7 cellular contexts compared by ENCODE assay signal in the genomic region with DNA sequence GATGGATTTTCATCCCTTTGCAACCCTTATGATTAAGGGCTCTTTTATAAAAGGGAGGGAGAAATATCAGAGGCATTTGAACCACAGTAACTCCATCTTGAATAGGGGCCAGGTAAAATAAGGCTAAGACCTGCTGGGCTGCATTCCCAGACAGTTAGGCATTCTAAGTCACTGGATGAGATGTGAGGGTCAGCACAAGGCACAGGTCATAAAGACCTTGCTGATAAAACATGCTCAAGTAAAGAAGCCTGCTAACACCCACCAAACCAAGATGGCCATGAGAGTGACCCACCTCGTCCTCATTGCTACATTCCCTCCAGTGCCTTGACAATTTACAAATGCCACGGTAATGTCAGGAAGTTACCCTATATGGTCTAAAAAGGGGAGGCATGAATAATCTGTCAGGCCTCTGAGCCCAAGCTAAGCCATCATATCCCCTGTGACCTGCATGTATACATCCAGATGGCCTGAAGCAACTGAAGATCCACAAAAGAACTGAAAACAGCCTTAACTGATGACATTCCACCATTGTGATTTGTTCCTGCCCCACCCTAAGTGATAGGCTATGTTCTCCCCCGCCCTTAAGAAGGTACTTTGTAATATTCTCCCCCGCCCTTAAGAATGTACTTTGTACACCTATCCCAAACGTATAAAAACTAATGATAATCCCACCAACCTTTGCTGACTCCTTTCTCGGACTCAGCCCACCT. TPM values are rescaled to one million over a fixed set of nuclear protein-coding genes. Genes with fewer than 3 reads are reported as not detected.
DNase-seq lines count a peak whose midpoint lies in the region; ATAC-seq, FAIRE-seq and TF ChIP-seq lines count a peak whose summit lies in the region.
"Not testable (repeated sequence)": the region's sequence is repeated elsewhere in the genome, so short reads cannot be mapped to it uniquely, and the experiment has no call there.

No MANE protein-coding gene starts in this region.

- not testable (repeated sequence) for H3K9me3 Mint-ChIP-seq in astrocyte (ENCODE audit: unreplicated experiment)
- H3K9me3 Mint-ChIP-seq in stimulated activated effector memory CD8-positive, alpha-beta T cell treated with anti-CD3 and anti-CD28 coated beads, Interleukin-12 subunit alpha, Interleukin-12 subunit beta, amount 100 ng/mL, for 72 hours = peaks cover 11% of the 10 kb centered on the region

- not testable (repeated sequence) for H3K4me2 ChIP-seq in astrocyte (ENCODE audit: low read length); mammary epithelial cell (ENCODE audit: insufficient read depth, low read depth, low read length)
- H3K4me2 ChIP-seq in trophoblast cell (ENCODE audit: low read length) = peak overlapping the region; percentile 27

- not testable (repeated sequence) for H3K27ac Mint-ChIP-seq in astrocyte (ENCODE audit: unreplicated experiment)
- H3K27ac Mint-ChIP-seq in stimulated activated effector memory CD8-positive, alpha-beta T cell treated with anti-CD3 and anti-CD28 coated beads, Interleukin-12 subunit alpha, Interleukin-12 subunit beta, amount 100 ng/mL, for 72 hours = peak overlapping the region; percentile 38

- not testable (repeated sequence) for H4K8ac ChIP-seq in trophoblast cell (ENCODE audit: low read depth, low read length)

- not testable (repeated sequence) for H3K79me2 ChIP-seq in astrocyte (ENCODE audit: insufficient read depth, low read length); mammary epithelial cell (ENCODE audit: insufficient read depth, low read length); trophoblast cell (ENCODE audit: control insufficient read depth, insufficient read depth, low read length, poor library complexity)

- not testable (repeated sequence) for H3K18ac ChIP-seq in trophoblast cell (ENCODE audit: low read length)

- H3K4me1 ChIP-seq in RWPE2 (ENCODE audit: insufficient read depth, poor library complexity, severe bottlenecking) = peaks cover 14% of the 10 kb centered on the region
- not testable (repeated sequence) for H3K4me1 ChIP-seq in astrocyte (ENCODE audit: insufficient read depth, low read length); mammary epithelial cell (ENCODE audit: insufficient read depth, low read length); trophoblast cell (ENCODE audit: control insufficient read depth in 1 of 2, insufficient read depth in 2 of 2, low read length in 2 of 2); aorta (ENCODE audit: control insufficient read depth in 1 of 2, insufficient read depth in 2 of 2, low read length in 2 of 2)

- not testable (repeated sequence) for TF ChIP-seq CTCF in RWPE2 (IDR thresholded peaks at IDR 0.05; ENCODE audit: poor library complexity, severe bottlenecking); astrocyte (IDR thresholded peaks at IDR 0.05; ENCODE audit: insufficient read depth, low read depth, low read length); mammary epithelial cell (conservative IDR thresholded peaks at IDR 0.05 in 1 of 2, IDR thresholded peaks at IDR 0.05 in 1 of 2; ENCODE audit: extremely low read depth in 1 of 2, insufficient read depth in 1 of 2, low read depth in 1 of 2, low read length in 2 of 2); epithelial cell of esophagus (IDR thresholded peaks at IDR 0.05; ENCODE audit: insufficient read depth, low read depth, low read length, missing control alignments)

- H2AK5ac ChIP-seq in trophoblast cell (ENCODE audit: low read length) = not testable (repeated sequence)

- FAIRE-seq in astrocyte (lab: Jason Lieb, UNC) = not testable (repeated sequence)

- not testable (repeated sequence) for H3K27me3 ChIP-seq in RWPE2 (ENCODE audit: insufficient read depth, poor library complexity, severe bottlenecking); astrocyte (ENCODE audit: insufficient read depth, low read length); mammary epithelial cell (ENCODE audit: insufficient read depth, low read length); trophoblast cell (ENCODE audit: insufficient read depth, low read length); aorta (ENCODE audit: control insufficient read depth in 1 of 2, insufficient read depth in 2 of 2, low read length in 1 of 2)

- H2BK120ac ChIP-seq in trophoblast cell (ENCODE audit: insufficient read depth, low read length, poor library complexity) = peak overlapping the region; percentile 18

- dilution Hi-C loops in mammary epithelial cell (cut with HindIII; ENCODE audit: low sequenced_read_pairs) = not testable (repeated sequence)

- not testable (repeated sequence) for DNase-seq in RWPE2 (ENCODE audit: low spot score); stimulated activated effector memory CD8-positive, alpha-beta T cell treated with anti-CD3 and anti-CD28 coated beads, Interleukin-12 subunit alpha, Interleukin-12 subunit beta, amount 100 ng/mL, for 72 hours (ENCODE audit: low spot score in 2 of 2); aorta
- DNase-seq in astrocyte (ENCODE audit: low read depth) (peak; percentile 8), mammary epithelial cell (peak; percentile 11), epithelial cell of esophagus (ENCODE audit: low read depth) (peak; percentile 30), trophoblast cell (peak; percentile 91 to 92)

- not testable (repeated sequence) for H3K4ac ChIP-seq in trophoblast cell (ENCODE audit: low read depth, low read length)

- not testable (repeated sequence) for H2BK5ac ChIP-seq in trophoblast cell (ENCODE audit: low read depth, low read length, poor library complexity)

- not testable (repeated sequence) for H3K79me1 ChIP-seq in trophoblast cell (ENCODE audit: low read length)

- CTCF ChIA-PET in mammary epithelial cell (lab: Charles Lee; ENCODE audit: low non-redundant PET) = not testable (repeated sequence)

- not testable (repeated sequence) for H3K9ac ChIP-seq in astrocyte (ENCODE audit: low read length); mammary epithelial cell (ENCODE audit: insufficient read depth, low read length); trophoblast cell (ENCODE audit: low read length)

- peak overlapping the region; percentile 40 for H3K27ac ChIP-seq in RWPE2 (ENCODE audit: poor library complexity, severe bottlenecking)
- not testable (repeated sequence) for H3K27ac ChIP-seq in astrocyte (ENCODE audit: low read depth, low read length); mammary epithelial cell (ENCODE audit: insufficient read depth, low read depth, low read length); trophoblast cell (ENCODE audit: low read depth, low read length)
- peak overlapping the region; percentile 23 to 74 for H3K27ac ChIP-seq in aorta (ENCODE audit: low read depth in 1 of 2, low read length in 2 of 2)

- not testable (repeated sequence) for H3K9me3 ChIP-seq in RWPE2 (ENCODE audit: severe bottlenecking); astrocyte (ENCODE audit: insufficient read depth, low read depth, low read length); trophoblast cell (ENCODE audit: insufficient read depth, low read depth, low read length); aorta (ENCODE audit: control insufficient read depth, low read length)
- peaks cover 17% of the 10 kb centered on the region for H3K9me3 ChIP-seq in mammary epithelial cell (replicated peaks; ENCODE audit: insufficient read depth, low read length)

- ATAC-seq in RWPE2 (ENCODE audit: low read depth) = 0 out of 3 replicates have a peak, but pooled peaks have one; percentile 23
- ATAC-seq in stimulated activated effector memory CD8-positive, alpha-beta T cell treated with anti-CD3 and anti-CD28 coated beads, Interleukin-12 subunit alpha, Interleukin-12 subunit beta, amount 100 ng/mL, for 72 hours; aorta (ENCODE audit: low FRiP score): not testable (repeated sequence)

- 92% methylated on average over 6 of the region's 6 CpGs for WGBS in mammary epithelial cell (ENCODE audit: low coverage, missing lambda C conversion rate)
- no CpG with 5 or more reads among the region's 6 CpGs for WGBS in trophoblast cell (ENCODE audit: extremely low coverage, insufficient coverage, insufficient read length)
- 69 to 72% methylated on average over 6 of the region's 6 CpGs for WGBS in aorta, 2 donors

- H4K20me1 ChIP-seq in astrocyte (ENCODE audit: insufficient read depth, low read length); mammary epithelial cell (ENCODE audit: insufficient read depth, low read length): not testable (repeated sequence)

- H2AFZ ChIP-seq in astrocyte (ENCODE audit: low read depth, low read length); mammary epithelial cell (ENCODE audit: low read depth, low read length); trophoblast cell (ENCODE audit: insufficient read depth, low read length, poor library complexity): not testable (repeated sequence)

- not testable (repeated sequence) for H3K4me1 Mint-ChIP-seq in astrocyte (ENCODE audit: low read depth, unreplicated experiment)
- H3K4me1 Mint-ChIP-seq in stimulated activated effector memory CD8-positive, alpha-beta T cell treated with anti-CD3 and anti-CD28 coated beads, Interleukin-12 subunit alpha, Interleukin-12 subunit beta, amount 100 ng/mL, for 72 hours = peaks cover 27% of the 10 kb centered on the region

- not testable (repeated sequence) for BruUV-seq in mammary epithelial cell (replicated peaks; lab: Mats Ljungman, UMichigan)

- H3K27me3 Mint-ChIP-seq in astrocyte (ENCODE audit: low read depth, unreplicated experiment) = not testable (repeated sequence)

- not testable (repeated sequence) for H3K14ac ChIP-seq in trophoblast cell (ENCODE audit: low read length)

- not testable (repeated sequence) for H3K36me3 ChIP-seq in RWPE2 (ENCODE audit: low read depth); astrocyte (ENCODE audit: insufficient read depth, low read length); mammary epithelial cell (ENCODE audit: insufficient read depth, low read length); trophoblast cell (ENCODE audit: control insufficient read depth in 1 of 2, insufficient read depth in 2 of 2, low read length in 2 of 2); aorta (ENCODE audit: control insufficient read depth in 1 of 2, insufficient read depth in 2 of 2, low read length in 1 of 2)

- H4K12ac ChIP-seq in trophoblast cell (ENCODE audit: low read depth, low read length) = not testable (repeated sequence)

- in situ Hi-C loops in mammary epithelial cell (cut with MboI; ENCODE audit: low sequenced_read_pairs in 2 of 2) = not testable (repeated sequence)

- H3K4me3 ChIP-seq in RWPE2 (ENCODE audit: severe bottlenecking); astrocyte (ENCODE audit: insufficient read depth, low read depth, low read length); mammary epithelial cell (replicated peaks in 1 of 3; ENCODE audit: insufficient read depth in 1 of 3, low read depth in 2 of 3, low read length in 3 of 3); epithelial cell of esophagus (ENCODE audit: low read length); trophoblast cell (ENCODE audit: low read depth, low read length); aorta (ENCODE audit: low read length in 2 of 2): not testable (repeated sequence)

- H3K36me3 Mint-ChIP-seq in astrocyte (ENCODE audit: low read depth, unreplicated experiment) = peaks cover 27% of the 10 kb centered on the region
- peaks cover 19% of the 10 kb centered on the region for H3K36me3 Mint-ChIP-seq in stimulated activated effector memory CD8-positive, alpha-beta T cell treated with anti-CD3 and anti-CD28 coated beads, Interleukin-12 subunit alpha, Interleukin-12 subunit beta, amount 100 ng/mL, for 72 hours

- not testable (repeated sequence) for H2BK12ac ChIP-seq in trophoblast cell (ENCODE audit: low read length)

- not testable (repeated sequence) for H3K4me3 Mint-ChIP-seq in astrocyte (ENCODE audit: unreplicated experiment); stimulated activated effector memory CD8-positive, alpha-beta T cell treated with anti-CD3 and anti-CD28 coated beads, Interleukin-12 subunit alpha, Interleukin-12 subunit beta, amount 100 ng/mL, for 72 hours

- not testable (repeated sequence) for H3K23ac ChIP-seq in trophoblast cell (ENCODE audit: low read length)

- intact Hi-C loops in mammary epithelial cell (cut with micrococcal nuclease); aorta (cut with DNase I): not testable (repeated sequence)

- peak overlapping the region; percentile 66 for H4K91ac ChIP-seq in trophoblast cell (ENCODE audit: low read depth, low read length)

RNA-seq across cellular contexts. Expression of gene INPP5B, which starts 39.3 kb away (rescaled TPM):
- total RNA-seq in astrocyte = 19.4 and 21.4 TPM in 2 replicates
- 10 to 100 TPM; 11.2 to 17.5 TPM for total RNA-seq in mammary epithelial cell
- polyA plus RNA-seq in mammary epithelial cell = 4.5 TPM
- 10.5 TPM for polyA minus RNA-seq in mammary epithelial cell
- 9.0 TPM in 2 replicates for polyA plus RNA-seq in trophoblast cell (2013)
- total RNA-seq in aorta = 10 to 100 TPM; 38.4 to 52.2 TPM
- 10 to 100 TPM in 1 of 2 donors, 1 to 10 TPM in 1; 6.4 to 28.3 TPM for polyA plus RNA-seq in aorta

RNA-seq across cellular contexts. Expression of gene MTF1, which starts 48.2 kb away (rescaled TPM):
- 16.6 and 16.7 TPM in 2 replicates for total RNA-seq in astrocyte
- 10 to 100 TPM in 1 of 2 donors, 1 to 10 TPM in 1; 4.5 to 28.7 TPM for total RNA-seq in mammary epithelial cell
- 8.3 TPM for polyA plus RNA-seq in mammary epithelial cell
- 59.0 TPM for polyA minus RNA-seq in mammary epithelial cell
- polyA plus RNA-seq in trophoblast cell (2013) = 4.3 and 4.5 TPM in 2 replicates
- total RNA-seq in aorta = 10 to 100 TPM; 21.0 to 23.5 TPM
- 1 to 10 TPM; 2.1 to 2.8 TPM for polyA plus RNA-seq in aorta
